ENCODE assay signal across 8 cellular contexts in genomic region chr1:156601892-156602291, GRCh38. TPM values are rescaled to one million over a fixed set of nuclear protein-coding genes. Genes with fewer than 3 reads are reported as not detected.
A peak's percentile ranks its signal among the peaks of the same experiment; 100 is the strongest.
DNase-seq lines count a peak whose midpoint lies in the region; ATAC-seq and TF ChIP-seq lines count a peak whose summit lies in the region.

No MANE protein-coding gene starts in this region.

- intact Hi-C loops in PC-9 (cut with micrococcal nuclease; ENCODE audit: unreplicated experiment) = no loop called here

- peaks cover 23% of the 10 kb centered on the region; the same call in 1 of the 2 replicates for H3F3A ChIP-seq in PC-9 (ENCODE audit: insufficient read depth, low read depth)

- H3K4me3 ChIP-seq in PC-9 (peak overlapping the region; percentile 77), retinal pigment epithelial cell (ENCODE audit: low read length) (peak overlapping the region; percentile 91)

- TF ChIP-seq CTCF in PC-9 (conservative IDR thresholded peaks at IDR 0.05) (no peak), retinal pigment epithelial cell (conservative IDR thresholded peaks at IDR 0.05; ENCODE audit: low read depth, low read length) (no peak)

- H3K4me1 ChIP-seq in PC-9 (replicated peaks; ENCODE audit: insufficient read depth) = peaks cover 16% of the 10 kb centered on the region

- CTCF ChIA-PET in PC-9 (lab: Charles Lee) = interaction anchor here (0.6 kb wide), 2 partner anchors 213 to 563 kb away, joined by 3 to 5 read pairs; no protein-coding TSS in a partner anchor

- peak overlapping the region; percentile 97 for H2AFZ ChIP-seq in PC-9

- BruUV-seq in PC-9 (replicated peaks; lab: Mats Ljungman, UMichigan) = no TSS peak

- H3K79me2 ChIP-seq in PC-9 (ENCODE audit: low read depth) = peaks cover 32% of the 10 kb centered on the region

- POLR2A ChIA-PET in PC-9 (lab: Charles Lee; ENCODE audit: unreplicated experiment) = interaction anchor here (0.6 kb wide), 1 partner anchor 541 kb away, joined by 8 read pairs; the partner anchor contains the start of gene RAB25

- no peaks in the 10 kb centered on the region for H3K9me2 ChIP-seq in PC-9 (ENCODE audit: insufficient read depth)

- H3K9me3 ChIP-seq in PC-9 (ENCODE audit: insufficient read depth, low read depth) = no peaks in the 10 kb centered on the region

- no peaks in the 10 kb centered on the region for H4K20me1 ChIP-seq in PC-9 (ENCODE audit: insufficient read depth)

- H3K27ac ChIP-seq in PC-9 = peak overlapping the region; percentile 70
- peak overlapping the region; percentile 76 for H3K27ac ChIP-seq in epithelial cell of prostate

- peak overlapping the region; percentile 84 for H3K4me2 ChIP-seq in PC-9

- no peak for DNase-seq in PC-9
- no peak for DNase-seq in epithelial cell of prostate (ENCODE audit: low read depth, low spot score)
- DNase-seq in retinal pigment epithelial cell (ENCODE audit: low read depth) = no peak
- no peak for DNase-seq in cerebellar nuclear complex (lab: John Stamatoyannopoulos, UW)
- DNase-seq in GOT3 (lab: John Stamatoyannopoulos, UW) = no peak
- no peak for DNase-seq in HK-2 (ENCODE audit: unreplicated experiment)
- DNase-seq in NOMO-1 treated with dmso at 0.1 percent for 144 hours (lab: John Stamatoyannopoulos, UW; ENCODE audit: unreplicated experiment) = no peak

- no peaks in the 10 kb centered on the region for H3K27me3 ChIP-seq in PC-9 (ENCODE audit: insufficient read depth, low read depth)

- peak; percentile 41 for ATAC-seq in GM18868 (IDR thresholded peaks at IDR 0.05; ENCODE audit: unreplicated experiment)

- H3K36me3 ChIP-seq in PC-9 (ENCODE audit: low read depth) = peaks cover 12% of the 10 kb centered on the region

RNA-seq across cellular contexts. Expression of gene GPATCH4, which starts 0.6 kb away (rescaled TPM):
- total RNA-seq in PC-9 (2021) = 17.5 and 17.6 TPM in 2 replicates

RNA-seq across cellular contexts. Expression of gene NAXE, which starts 10.3 kb away (rescaled TPM):
- 83.9 and 90.3 TPM in 2 replicates for total RNA-seq in PC-9 (2021)

RNA-seq across cellular contexts. Expression of gene HAPLN2, which starts 17.3 kb away (rescaled TPM):
- total RNA-seq in PC-9 (2021) = 0.58 TPM in 1 of 2 replicates, not detected in the other

RNA-seq across cellular contexts. Expression of gene TTC24, which starts 22.4 kb away (rescaled TPM):
- not detected in 2 replicates for total RNA-seq in PC-9 (2021)

RNA-seq across cellular contexts. Expression of gene IQGAP3, which starts 29.5 kb away (rescaled TPM):
- 63.1 and 63.4 TPM in 2 replicates for total RNA-seq in PC-9 (2021)
